9 cellular contexts compared by ENCODE assay signal in the genomic region with DNA sequence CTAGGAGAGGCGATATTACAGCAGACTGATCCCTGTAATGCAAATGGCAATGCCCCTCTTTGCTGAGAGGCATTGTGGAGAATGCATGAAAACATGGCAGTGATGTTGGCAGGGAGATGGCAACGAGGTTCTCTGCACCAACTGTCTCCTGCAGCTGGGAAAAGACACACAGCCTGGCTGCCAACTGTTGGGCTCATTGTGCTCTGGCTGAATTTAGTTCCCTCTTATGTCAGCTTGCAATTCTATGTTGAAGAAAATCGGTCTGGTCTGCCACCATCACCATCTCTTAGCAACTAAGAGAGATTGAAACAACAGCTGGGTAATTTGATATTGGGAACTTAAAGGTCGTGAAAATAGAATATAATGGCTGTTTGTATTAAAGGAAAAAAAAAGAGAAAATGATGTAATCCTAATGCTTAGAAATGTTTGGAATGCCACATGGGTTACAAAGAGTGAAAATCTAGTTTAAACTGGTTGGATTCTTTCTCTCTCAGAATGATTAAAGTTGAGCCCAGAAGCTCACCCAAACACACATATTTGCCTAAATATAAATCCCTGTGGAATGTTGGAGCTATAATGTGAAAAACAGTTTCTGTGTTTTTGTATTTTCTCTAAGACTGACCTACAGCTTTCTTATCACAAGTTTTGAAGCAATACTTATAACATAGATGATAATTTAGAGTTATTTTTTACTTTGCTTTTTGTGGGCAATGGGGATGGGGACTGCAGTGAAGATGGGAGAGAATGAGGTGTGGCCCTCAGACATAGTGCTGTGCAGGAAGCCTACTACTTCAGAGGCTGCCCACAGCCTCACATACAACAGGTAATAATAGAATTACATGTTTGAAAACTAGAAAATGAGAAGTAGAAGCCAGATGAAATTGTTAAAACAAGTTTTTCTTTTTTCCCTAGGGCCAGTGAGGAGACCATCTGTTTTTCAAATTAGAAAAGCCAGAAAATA.
DNase-seq lines count a peak whose midpoint lies in the region; ATAC-seq and TF ChIP-seq lines count a peak whose summit lies in the region.
"Had no signal": no experiment of that assay in that cellular context is flagged by ENCODE, and none has a peak within 500 bp of the region (broad histone marks: within the 10 kb centered on the region; RNA-seq: fewer than 3 reads in every experiment).

No MANE protein-coding gene starts in this region.

- H3K36me3 ChIP-seq in breast epithelium (no peaks in the 10 kb centered on the region), left lung (no peaks in the 10 kb centered on the region), aorta (ENCODE audit: control insufficient read depth in 1 of 2, insufficient read depth in 2 of 2, low read length in 1 of 2) (no peaks in the 10 kb centered on the region)
- H3K36me3 ChIP-seq: BLaER1 had no signal

- peaks cover 0 to 17% of the 10 kb centered on the region in 2 donors for H3K4me1 ChIP-seq in breast epithelium
- H3K4me1 ChIP-seq in left lung = peaks cover 0 to 5% of the 10 kb centered on the region in 2 donors
- H3K4me1 ChIP-seq in aorta (ENCODE audit: control insufficient read depth in 1 of 2, insufficient read depth in 2 of 2, low read length in 2 of 2) = peaks cover 5 to 33% of the 10 kb centered on the region in 2 donors
- H3K4me1 ChIP-seq: BLaER1 had no signal

- WGBS in aorta, 2 donors = 17 to 19% methylated on average over 4 of the region's 4 CpGs

- ATAC-seq in left lung (peak; percentile 21), aorta (ENCODE audit: low FRiP score) (no peak), GM19463 (IDR thresholded peaks at IDR 0.05; ENCODE audit: unreplicated experiment) (no peak)

- H3K9me3 ChIP-seq in breast epithelium = no peaks in the 10 kb centered on the region
- H3K9me3 ChIP-seq in left lung = no peaks in the 10 kb centered on the region
- H3K9me3 ChIP-seq in aorta (ENCODE audit: control insufficient read depth, low read length) = no peaks in the 10 kb centered on the region
- H3K9me3 ChIP-seq: BLaER1 had no signal

- peak; percentile 38 for DNase-seq in NCI-H2227 (lab: John Stamatoyannopoulos, UW; ENCODE audit: unreplicated experiment)
- DNase-seq in NCI-H2227 treated with DMSO at 0.1 percent for 48 hours (lab: John Stamatoyannopoulos, UW) = no peak
- DNase-seq in breast epithelium (ENCODE audit: low spot score in 2 of 2) = peak in 1 of 2 donors; percentile 36
- no peak for DNase-seq in left lung
- no peak for DNase-seq in aorta
- DNase-seq in effector CD4-positive, alpha-beta T cell = no peak
- no peak for DNase-seq in activated effector memory CD4-positive, alpha-beta T cell treated with anti-CD3 and anti-CD28 coated beads, Interleukin-2, amount 50 U/mL, for 16 hours

- TF ChIP-seq CTCF in breast epithelium (IDR thresholded peaks at IDR 0.05) (no peak), left lung (IDR thresholded peaks at IDR 0.05) (no peak)

- H3K27ac ChIP-seq in breast epithelium (peak overlapping the region; percentile 87 to 90), left lung (peak overlapping the region in 1 of 2 donors; percentile 21), aorta (ENCODE audit: low read depth in 1 of 2, low read length in 2 of 2) (peak overlapping the region; percentile 82 to 83)
- H3K27ac ChIP-seq: BLaER1 had no signal

- TF ChIP-seq POLR2A in breast epithelium (IDR thresholded peaks at IDR 0.05) = no peak

- intact Hi-C loops in breast epithelium (cut with DNase I; ENCODE audit: low total_unique reads) (no loop called here), left lung (cut with DNase I) (no loop called here), aorta (cut with DNase I) (loop anchor here (5.0 kb wide), 4 partner anchors 40 to 215 kb away; no protein-coding TSS in a partner anchor)

- no peak overlapping the region for H3K4me3 ChIP-seq in breast epithelium
- H3K4me3 ChIP-seq in left lung = no peak overlapping the region
- H3K4me3 ChIP-seq in aorta (ENCODE audit: low read length in 2 of 2) = no peak overlapping the region
- H3K4me3 ChIP-seq: BLaER1 had no signal

- no peaks in the 10 kb centered on the region for H3K27me3 ChIP-seq in breast epithelium
- no peaks in the 10 kb centered on the region for H3K27me3 ChIP-seq in left lung
- H3K27me3 ChIP-seq in aorta (ENCODE audit: control insufficient read depth in 1 of 2, insufficient read depth in 2 of 2, low read length in 1 of 2) = no peaks in the 10 kb centered on the region
- H3K27me3 ChIP-seq: BLaER1 had no signal

Comparison
In these comparisons a context has a peak if more than half of its experiments do, and no peak if none do; other contexts are left out.
1. intact Hi-C loops: an anchor here in aorta (5.0 kb wide); none called in breast epithelium and left lung.